12 cellular contexts compared by ENCODE assay signal in genomic region chr9:17863213-17863883, GRCh38.
DNase-seq lines count a peak whose midpoint lies in the region; ATAC-seq and TF ChIP-seq lines count a peak whose summit lies in the region.
"Had no signal": no experiment of that assay in that cellular context is flagged by ENCODE, and none has a peak within 500 bp of the region (broad histone marks: within the 10 kb centered on the region; RNA-seq: fewer than 3 reads in every experiment).

No MANE protein-coding gene starts in this region.

- TF ChIP-seq CTCF in GM20000 (IDR thresholded peaks at IDR 0.05; ENCODE audit: extremely low read depth, missing control alignments) = no peak

- no peaks in the 10 kb centered on the region for H3K4me1 Mint-ChIP-seq in naive thymus-derived CD8-positive, alpha-beta T cell
- H3K4me1 Mint-ChIP-seq: B cell had no signal

- ATAC-seq in GM18505 (IDR thresholded peaks at IDR 0.05; ENCODE audit: unreplicated experiment) = peak; percentile 89
- ATAC-seq in HG02943 (IDR thresholded peaks at IDR 0.05; ENCODE audit: low read depth, unreplicated experiment) = peak; percentile 89
- ATAC-seq in HG03571 (IDR thresholded peaks at IDR 0.05; ENCODE audit: unreplicated experiment) = peak; percentile 92
- ATAC-seq in naive thymus-derived CD8-positive, alpha-beta T cell = no peak

- peaks cover 0 to 9% (median 0%) of the 10 kb centered on the region in 9 donors for H3K9me3 Mint-ChIP-seq in naive thymus-derived CD8-positive, alpha-beta T cell

- H3K27ac Mint-ChIP-seq in naive thymus-derived CD8-positive, alpha-beta T cell = no peak overlapping the region
- H3K27ac Mint-ChIP-seq: B cell had no signal

- DNase-seq in GM20000 (ENCODE audit: low spot score) (peak; percentile 35), NCI-H146 (lab: John Stamatoyannopoulos, UW) (no peak), erythroblast (lab: John Stamatoyannopoulos, UW) (no peak), NCI-H2227 (lab: John Stamatoyannopoulos, UW; ENCODE audit: unreplicated experiment) (no peak)
- no peak for DNase-seq in naive thymus-derived CD8-positive, alpha-beta T cell
- DNase-seq: NCI-H1105 treated with DMSO at 0.1 percent for 48 hours, retina, upper lobe of left lung had no signal

- POLR2A ChIA-PET in naive thymus-derived CD8-positive, alpha-beta T cell (lab: Charles Lee) = no interaction called here

- no peak for TF ChIP-seq POLR2A in GM18505 (IDR thresholded peaks at IDR 0.05; ENCODE audit: borderline replicate concordance, extremely low read depth, insufficient read depth, insufficient read length)
- no peak for TF ChIP-seq POLR2A in erythroblast (IDR thresholded peaks at IDR 0.05; ENCODE audit: low read length)

- no peak overlapping the region for H3K4me3 Mint-ChIP-seq in naive thymus-derived CD8-positive, alpha-beta T cell
- H3K4me3 Mint-ChIP-seq: B cell had no signal

- H3K27me3 Mint-ChIP-seq in naive thymus-derived CD8-positive, alpha-beta T cell = peaks cover 0 to 6% (median 0%) of the 10 kb centered on the region in 5 donors

- no peaks in the 10 kb centered on the region for H3K36me3 Mint-ChIP-seq in naive thymus-derived CD8-positive, alpha-beta T cell

Comparison
In these comparisons a context has a peak if more than half of its experiments do, and no peak if none do; other contexts are left out.
1. ATAC-seq: peak in GM18505 (single experiment), HG02943 (single experiment) and HG03571 (single experiment); none in naive thymus-derived CD8-positive, alpha-beta T cell (0 of 2).